8 cellular contexts compared by ENCODE assay signal in the genomic region with DNA sequence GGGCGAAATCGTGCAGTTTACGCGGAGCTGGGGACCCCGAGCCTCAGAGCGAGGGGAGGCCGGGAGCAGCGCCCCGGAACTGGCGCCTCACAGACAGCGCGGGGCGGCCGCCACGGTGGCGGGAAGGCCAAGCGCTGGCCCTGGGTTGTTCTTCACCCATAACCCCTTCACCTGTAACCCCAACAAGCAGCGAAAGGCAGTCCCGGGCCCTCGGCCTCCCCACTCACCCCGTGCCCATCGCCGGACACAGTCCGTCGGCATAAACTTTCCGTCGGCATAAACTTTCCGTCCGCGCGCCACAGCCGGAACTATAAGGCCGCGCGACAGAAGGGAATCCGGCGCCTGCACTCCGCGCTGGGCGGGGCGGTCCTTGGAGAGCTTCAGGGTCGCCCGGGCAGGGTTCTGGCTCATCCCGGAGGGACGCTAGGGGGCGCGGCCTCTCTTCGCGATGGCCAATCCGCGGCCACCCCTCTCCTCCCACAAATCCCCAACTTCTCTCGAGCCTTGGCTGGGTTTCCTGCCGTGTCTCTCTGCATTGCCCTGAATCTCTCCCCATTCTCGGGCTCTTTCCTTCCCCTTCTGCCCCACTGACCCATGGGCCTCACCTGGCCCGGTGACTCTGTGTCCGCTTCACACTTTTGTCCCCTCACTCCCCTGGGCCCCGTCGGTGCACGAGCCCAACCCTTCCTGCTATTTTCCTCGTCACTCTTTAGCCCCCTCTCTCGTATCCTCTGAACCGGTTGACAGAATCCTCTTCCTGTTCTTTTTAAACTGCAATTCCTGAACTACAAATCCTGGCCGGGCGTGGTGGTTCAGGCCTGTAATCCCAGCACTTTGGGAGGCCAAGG. TPM values are rescaled to one million over a fixed set of nuclear protein-coding genes. Genes with fewer than 3 reads are reported as not detected.
DNase-seq lines count a peak whose midpoint lies in the region; ATAC-seq and TF ChIP-seq lines count a peak whose summit lies in the region.

A gene (minus strand): TSS at position 261 of the 848 bp plus-strand sequence. CDS start 3,751 bp downstream, outside the sequence.

- no peaks in the 10 kb centered on the region for H3K27me3 Mint-ChIP-seq in activated CD4-positive, alpha-beta T cell treated with anti-CD3 and anti-CD28 coated beads, Interleukin-2, amount 10 ng/mL, durations not matched to agents 24 days and 14 days

- intact Hi-C loops in activated CD4-positive, alpha-beta T cell treated with anti-CD3 and anti-CD28 coated beads, Interleukin-2, amount 10 ng/mL, durations not matched to agents 24 days and 14 days (cut with micrococcal nuclease), result loop anchor here (1.0 kb wide), 2 partner anchors 94 to 258 kb away; a partner anchor contains a TSS
- intact Hi-C loops in left colon (cut with DNase I, micrococcal nuclease), result no loop called here

- H3K4me1 Mint-ChIP-seq in activated CD4-positive, alpha-beta T cell treated with anti-CD3 and anti-CD28 coated beads, Interleukin-2, amount 10 ng/mL, durations not matched to agents 24 days and 14 days, result peaks cover 28% of the 10 kb centered on the region

- peaks cover 5% of the 10 kb centered on the region for H3K36me3 Mint-ChIP-seq in activated CD4-positive, alpha-beta T cell treated with anti-CD3 and anti-CD28 coated beads, Interleukin-2, amount 10 ng/mL, durations not matched to agents 24 days and 14 days (ENCODE audit: low read depth)

- peak within 1 kb of the TSS; percentile 91 for H3K4me3 ChIP-seq in coronary artery

- peak within 1 kb of the TSS; percentile 99 for H3K4me3 Mint-ChIP-seq in activated CD4-positive, alpha-beta T cell treated with anti-CD3 and anti-CD28 coated beads, Interleukin-2, amount 10 ng/mL, durations not matched to agents 24 days and 14 days

- peak; percentile 90 for DNase-seq in NCI-H526 treated with DMSO at 0.1 percent for 48 hours (lab: John Stamatoyannopoulos, UW)
- DNase-seq in activated CD4-positive, alpha-beta T cell treated with anti-CD3 and anti-CD28 coated beads, Interleukin-2, amount 10 ng/mL, durations not matched to agents 24 days and 14 days, result peak; percentile 98
- DNase-seq in coronary artery (ENCODE audit: low spot score), result peak; percentile 97
- peak; percentile 97 to 100 for DNase-seq in left colon
- DNase-seq in stimulated activated CD4-positive, alpha-beta T cell treated with anti-CD3 and anti-CD28 coated beads, Interleukin-1b, Interleukin-23, amount 100 ng/mL, for 48 hours, result peak; percentile 96

- H3K27ac ChIP-seq in C4-2B, result peak within 1 kb of the TSS; percentile 89
- H3K27ac ChIP-seq in coronary artery, result peak within 1 kb of the TSS; percentile 96 to 97

- TF ChIP-seq CTCF in C4-2B (conservative IDR thresholded peaks at IDR 0.05), result peak; percentile 85
- peak; percentile 63 for TF ChIP-seq CTCF in coronary artery (IDR thresholded peaks at IDR 0.05)

- H3K27ac Mint-ChIP-seq in activated CD4-positive, alpha-beta T cell treated with anti-CD3 and anti-CD28 coated beads, Interleukin-2, amount 10 ng/mL, durations not matched to agents 24 days and 14 days, result peak within 1 kb of the TSS; percentile 96

- ATAC-seq in GM19328 (IDR thresholded peaks at IDR 0.05; ENCODE audit: unreplicated experiment) (peak; percentile 92), HG03520 (IDR thresholded peaks at IDR 0.05; ENCODE audit: unreplicated experiment) (peak; percentile 89), left colon (peak; percentile 97)

- no peaks in the 10 kb centered on the region for H3K9me3 Mint-ChIP-seq in activated CD4-positive, alpha-beta T cell treated with anti-CD3 and anti-CD28 coated beads, Interleukin-2, amount 10 ng/mL, durations not matched to agents 24 days and 14 days

RNA-seq across cellular contexts. Expression of the gene that starts here (rescaled TPM):
- total RNA-seq in activated CD4-positive, alpha-beta T cell treated with anti-CD3 and anti-CD28 coated beads, Interleukin-2, amount 10 ng/mL, durations not matched to agents 24 days and 14 days, result 46.4 and 49.2 TPM in 2 replicates
- 10 to 100 TPM; 33.1 to 38.4 TPM for total RNA-seq in left colon

Comparison
In these comparisons a context has a peak if more than half of its experiments do, and no peak if none do; other contexts are left out.
1. Peak in every context shown above with its lines: DNase-seq, ATAC-seq, H3K4me3 ChIP-seq and H3K27ac ChIP-seq.